14 cellular contexts compared by ENCODE assay signal in genomic region chr12:46671102-46671501, GRCh38.
DNase-seq lines count a peak whose midpoint lies in the region; ATAC-seq, FAIRE-seq and TF ChIP-seq lines count a peak whose summit lies in the region.
"Had no signal": no experiment of that assay in that cellular context is flagged by ENCODE, and none has a peak within 500 bp of the region (broad histone marks: within the 10 kb centered on the region; RNA-seq: fewer than 3 reads in every experiment).

No MANE protein-coding gene starts in this region.

- H4K5ac ChIP-seq in H1 (ENCODE audit: insufficient read length, low read depth, low read length), result no peak overlapping the region

- H3K36me3 ChIP-seq in GM23248 (ENCODE audit: low read depth), result no peaks in the 10 kb centered on the region
- H3K36me3 ChIP-seq in H1 (ENCODE audit: control insufficient read depth in 2 of 4, insufficient read depth in 4 of 4, low read length in 3 of 4), result no peaks in the 10 kb centered on the region
- no peaks in the 10 kb centered on the region for H3K36me3 ChIP-seq in rectal smooth muscle tissue (ENCODE audit: control insufficient read depth, insufficient read depth, low read length)
- H3K36me3 ChIP-seq: BLaER1 treated with 17β-estradiol and CSF1 and Interleukin-3, amounts not matched to agents 10 nM and 100 nM had no signal

- H4K91ac ChIP-seq in H1 (replicated peaks; ENCODE audit: insufficient read length, low read length), result peak overlapping the region; percentile 37

- H3K79me2 ChIP-seq in GM23248 (ENCODE audit: insufficient read depth) (peaks cover 5% of the 10 kb centered on the region; the same call in 1 of the 2 replicates), H1 (ENCODE audit: control insufficient read depth in 1 of 2, insufficient read depth in 2 of 2, low read length in 2 of 2) (no peaks in the 10 kb centered on the region)

- no peaks in the 10 kb centered on the region for H3K9me2 ChIP-seq in GM23248 (ENCODE audit: insufficient read depth)

- TF ChIP-seq EP300 in H1 (IDR thresholded peaks at IDR 0.05; ENCODE audit: borderline replicate concordance in 1 of 2, low read depth in 2 of 2, low read length in 2 of 2), result no peak

- no peaks in the 10 kb centered on the region for H3K27me3 ChIP-seq in GM23248 (replicated peaks; ENCODE audit: insufficient read depth)
- no peaks in the 10 kb centered on the region for H3K27me3 ChIP-seq in H1 (replicated peaks in 1 of 4; ENCODE audit: control insufficient read depth in 3 of 4, extremely low read depth in 1 of 4, insufficient read depth in 3 of 4, low read length in 3 of 4)
- H3K27me3 ChIP-seq in rectal smooth muscle tissue (ENCODE audit: control insufficient read depth, insufficient read depth, low read length), result no peaks in the 10 kb centered on the region
- H3K27me3 ChIP-seq: BLaER1 treated with 17β-estradiol and CSF1 and Interleukin-3, amounts not matched to agents 10 nM and 100 nM had no signal

- DNase-seq in Right ventricle myocardium superior (no peak), cardiac septum (ENCODE audit: low spot score) (no peak), GM23248 (no peak), H1 (ENCODE audit: low read depth in 1 of 2, low spot score in 2 of 2) (no peak), HCEC 1CT (no peak), kidney glomerular epithelial cell (lab: John Stamatoyannopoulos, UW) (no peak), medulla oblongata (ENCODE audit: extremely low spot score) (no peak)
- DNase-seq: 8988T; CD4-positive, CD25-positive, alpha-beta regulatory T cell; DMS 273 treated with DMSO at 0.1 percent for 48 hours; H7 had no signal

- peak overlapping the region; percentile 39 for H2BK120ac ChIP-seq in H1 (replicated peaks; ENCODE audit: low read depth, low read length)

- H3K56ac ChIP-seq in H1 (replicated peaks; ENCODE audit: insufficient read length, low read depth, low read length), result no peak overlapping the region

- intact Hi-C loops in Right ventricle myocardium superior (cut with DNase I) (loop anchor here (10.0 kb wide), 1 partner anchor 344 kb away; no protein-coding TSS in a partner anchor), cardiac septum (cut with DNase I) (loop anchor here (10.0 kb wide), 1 partner anchor 546 kb away; no protein-coding TSS in a partner anchor)

- H3K27ac ChIP-seq in GM23248 (no peak overlapping the region), H1 (ENCODE audit: low read depth, low read length) (no peak overlapping the region), rectal smooth muscle tissue (ENCODE audit: low read depth, low read length) (peak overlapping the region; percentile 30)
- H3K27ac ChIP-seq: BLaER1 treated with 17β-estradiol and CSF1 and Interleukin-3, amounts not matched to agents 10 nM and 100 nM had no signal

- in situ Hi-C loops in GM23248 (cut with MboI), result loop anchor here (5.0 to 10.0 kb wide), 2 partner anchors 261 to 344 kb away; no protein-coding TSS in a partner anchor

- H3K4me3 ChIP-seq in GM23248 (no peak overlapping the region), H1 (ENCODE audit: extremely low read depth in 1 of 4, insufficient read depth in 2 of 4, low read depth in 3 of 4, low read length in 4 of 4) (no peak overlapping the region), rectal smooth muscle tissue (ENCODE audit: low read length) (no peak overlapping the region)
- H3K4me3 ChIP-seq: BLaER1 treated with 17β-estradiol and CSF1 and Interleukin-3, amounts not matched to agents 10 nM and 100 nM had no signal

- no peak overlapping the region for H3K9ac ChIP-seq in GM23248
- H3K9ac ChIP-seq in H1 (replicated peaks in 1 of 4; ENCODE audit: extremely low read depth in 1 of 4, low read depth in 3 of 4, low read length in 3 of 4), result no peak overlapping the region
- no peak overlapping the region for H3K9ac ChIP-seq in rectal smooth muscle tissue (ENCODE audit: low read length)
- H3K9ac ChIP-seq: BLaER1 treated with 17β-estradiol and CSF1 and Interleukin-3, amounts not matched to agents 10 nM and 100 nM had no signal

- H4K20me1 ChIP-seq in GM23248 (ENCODE audit: insufficient read depth) (no peaks in the 10 kb centered on the region), H1 (replicated peaks in 1 of 2; ENCODE audit: control insufficient read depth in 1 of 2, insufficient read depth in 2 of 2, low read length in 2 of 2) (no peaks in the 10 kb centered on the region)
- H4K20me1 ChIP-seq: BLaER1 treated with 17β-estradiol and CSF1 and Interleukin-3, amounts not matched to agents 10 nM and 100 nM had no signal

- peaks cover 9% of the 10 kb centered on the region; the same call in 1 of the 2 replicates for H3F3A ChIP-seq in GM23248 (ENCODE audit: insufficient read depth)

- no peak overlapping the region; the same call in none of the 2 replicates for H2BK12ac ChIP-seq in H1 (ENCODE audit: low read depth, low read length)

- H3K4me2 ChIP-seq in GM23248 (ENCODE audit: unreplicated experiment) (no peak overlapping the region), H1 (ENCODE audit: insufficient read depth in 1 of 2, low read depth in 2 of 2, low read length in 2 of 2) (no peak overlapping the region)
- H3K4me2 ChIP-seq: BLaER1 treated with 17β-estradiol and CSF1 and Interleukin-3, amounts not matched to agents 10 nM and 100 nM had no signal

- peak overlapping the region; percentile 42 for H3K18ac ChIP-seq in H1 (ENCODE audit: extremely low read depth, low read length)

- FAIRE-seq in H1 (lab: Jason Lieb, UNC), result no peak
- FAIRE-seq: HTR-8/SVneo had no signal

- H3K9me3 ChIP-seq in GM23248 (ENCODE audit: low read depth) (no peaks in the 10 kb centered on the region), H1 (ENCODE audit: insufficient read depth in 2 of 2, low read depth in 1 of 2, low read length in 1 of 2) (peaks cover 0 to 28% of the 10 kb centered on the region in 2 experiments; a peak in 2 of 4 replicates)
- H3K9me3 ChIP-seq: BLaER1 treated with 17β-estradiol and CSF1 and Interleukin-3, amounts not matched to agents 10 nM and 100 nM had no signal

- POLR2A ChIA-PET in H1 (lab: Charles Lee; ENCODE audit: partially characterized antibody), result interaction anchor here (2.6 kb wide), 1 partner anchor 299 kb away, joined by 18 read pairs; the partner anchor contains the start of gene SLC38A2

- peak overlapping the region; percentile 8; the same call in 1 of the 2 replicates for H2BK20ac ChIP-seq in H1 (ENCODE audit: low read length)

- no peak for TF ChIP-seq POLR2A in H1 (IDR thresholded peaks at IDR 0.05; ENCODE audit: control extremely low read depth in 1 of 2, low read depth in 2 of 2, low read length in 2 of 2)

- H2AFZ ChIP-seq in GM23248 (0 out of 2 replicates have a peak overlapping the region, but pooled peaks have one; percentile 14), H1 (ENCODE audit: low read length) (no peak overlapping the region)

- no peak overlapping the region for H2BK15ac ChIP-seq in H1 (ENCODE audit: low read length)

- H4K8ac ChIP-seq in H1 (ENCODE audit: extremely low read depth, insufficient read depth, low read length), result no peak overlapping the region

- H3K79me1 ChIP-seq in H1 (ENCODE audit: low read depth, low read length), result no peaks in the 10 kb centered on the region

- WGBS in GM23248 (ENCODE audit: low coverage in 1 of 2, low lambda C conversion rate in 2 of 2, missing lambda C conversion rate in 2 of 2), 2 experiments, result 23 to 46% methylated on average over 2 of the region's 2 CpGs
- WGBS in H1 (ENCODE audit: extremely low coverage in 1 of 2, insufficient coverage in 1 of 2, insufficient read length in 1 of 2, insufficient replicate concordance in 2 of 2, low coverage in 1 of 2, low lambda C conversion rate in 2 of 2, missing lambda C conversion rate in 1 of 2), 2 experiments, result 98% methylated on average over 2 of the region's 2 CpGs; no CpG with 5 or more reads in 1 of the 2 experiments

- H3K4ac ChIP-seq in H1 (replicated peaks; ENCODE audit: insufficient read length, low read depth, low read length), result no peak overlapping the region

- no peak for TF ChIP-seq RAD21 in H1 (IDR thresholded peaks at IDR 0.05 in 1 of 2, conservative IDR thresholded peaks at IDR 0.05 in 1 of 2; ENCODE audit: low read depth in 2 of 2, low read length in 2 of 2)

- no peak for TF ChIP-seq CTCF in H1 (IDR thresholded peaks at IDR 0.05; ENCODE audit: control extremely low read depth in 1 of 3, insufficient read depth in 1 of 3, low read depth in 1 of 3, low read length in 3 of 3)

- ATAC-seq in Right ventricle myocardium superior (ENCODE audit: poor library complexity), result peak; percentile 77

- H2AK5ac ChIP-seq in H1 (ENCODE audit: low read depth, low read length), result no peak overlapping the region

- H2BK5ac ChIP-seq in H1 (ENCODE audit: low read depth, low read length), result peak overlapping the region; percentile 66; the same call in 1 of the 2 replicates

- H3K14ac ChIP-seq in H1 (ENCODE audit: insufficient read length), result no peak overlapping the region

- no peak overlapping the region for H3K23ac ChIP-seq in H1 (ENCODE audit: insufficient read length)

- CTCF ChIA-PET in H1 (lab: Charles Lee; ENCODE audit: partially characterized antibody), result interaction anchor here (1.7 to 2.2 kb wide), 2 partner anchors 10 to 67 kb away, joined by 3 to 9 read pairs; no protein-coding TSS in a partner anchor

- no peaks in the 10 kb centered on the region for H3K23me2 ChIP-seq in H1 (ENCODE audit: low read depth, low read length)

- H3K4me1 ChIP-seq in GM23248 (ENCODE audit: insufficient read depth), result peaks cover 38% of the 10 kb centered on the region
- H3K4me1 ChIP-seq in H1 (replicated peaks in 1 of 4; ENCODE audit: control insufficient read depth in 3 of 4, insufficient read depth in 4 of 4, low read length in 3 of 4), result peaks cover 0 to 10% (median 1%) of the 10 kb centered on the region in 4 experiments; a peak in 4 of 7 replicates
- H3K4me1 ChIP-seq in rectal smooth muscle tissue (ENCODE audit: control insufficient read depth, insufficient read depth, low read length), result peaks cover 4% of the 10 kb centered on the region

TF ChIP-seq in H1, 55 proteins besides CTCF, POLR2A, EP300 and RAD21 (continues in another document):
- TF ChIP-seq CHD1 (IDR thresholded peaks at IDR 0.05; ENCODE audit: low read depth, low read length) (no peak), ATF3 (IDR thresholded peaks at IDR 0.05; ENCODE audit: insufficient read depth, low read depth, low read length) (no peak), EGR1 (IDR thresholded peaks at IDR 0.05; ENCODE audit: borderline replicate concordance, low read depth, low read length) (no peak), SP4 (IDR thresholded peaks at IDR 0.05; ENCODE audit: low read length) (no peak), TEAD4 (IDR thresholded peaks at IDR 0.05; ENCODE audit: low read depth, low read length) (no peak), HDAC6 (IDR thresholded peaks at IDR 0.05; ENCODE audit: low read depth, low read length) (no peak), TAF7 (optimal IDR thresholded peaks at IDR 0.05; ENCODE audit: borderline replicate concordance, low read depth, low read length) (no peak), RNF2 (IDR thresholded peaks at IDR 0.05; ENCODE audit: borderline replicate concordance, low read depth, low read length, missing control alignments, poor library complexity, severe bottlenecking) (no peak), MAFK (IDR thresholded peaks at IDR 0.05; ENCODE audit: low read depth, low read length) (no peak)
